ENCODE assay signal across 18 cellular contexts in genomic region chr5:72271696-72272095, GRCh38.
"Had no signal": no experiment of that assay in that cellular context is flagged by ENCODE, and none has a peak within 500 bp of the region (broad histone marks: within the 10 kb centered on the region; RNA-seq: fewer than 3 reads in every experiment).

No MANE protein-coding gene starts in this region.

- H3K27ac ChIP-seq: colonic mucosa, gastroesophageal sphincter, left ventricle myocardium inferior, neutrophil, skin epidermis, stomach had no signal

- H3K9me3 ChIP-seq: colonic mucosa, gastroesophageal sphincter, neutrophil, stomach, thoracic aorta had no signal

- H3K4me3 ChIP-seq: colonic mucosa, gastroesophageal sphincter, left ventricle myocardium inferior, lung, skin epidermis, stomach, thoracic aorta had no signal

- H3K36me3 ChIP-seq: colonic mucosa, neutrophil, thoracic aorta had no signal

- DNase-seq: colonic mucosa; effector CD4-positive, alpha-beta T cell; kidney; left cardiac atrium; left ventricle myocardium inferior; mesenchymal stem cell; naive thymus-derived CD8-positive, alpha-beta T cell; stimulated activated CD4-positive, alpha-beta T cell treated with anti-CD3 and anti-CD28 coated beads, Interleukin-12 subunit alpha, Interleukin-12 subunit beta, amount 100 ng/mL, for 4 hours; stimulated activated naive CD4-positive, alpha-beta T cell; stomach; substantia nigra had no signal

- ATAC-seq: esophagus mucosa; gastroesophageal sphincter; left cardiac atrium; naive thymus-derived CD8-positive, alpha-beta T cell; sciatic nerve had no signal

- H3K27me3 ChIP-seq: colonic mucosa, gastroesophageal sphincter, neutrophil, stomach had no signal

- H3K4me1 ChIP-seq: colonic mucosa had no signal
